Comparison of ENCODE assay signal across 9 cellular contexts in the genomic region with DNA sequence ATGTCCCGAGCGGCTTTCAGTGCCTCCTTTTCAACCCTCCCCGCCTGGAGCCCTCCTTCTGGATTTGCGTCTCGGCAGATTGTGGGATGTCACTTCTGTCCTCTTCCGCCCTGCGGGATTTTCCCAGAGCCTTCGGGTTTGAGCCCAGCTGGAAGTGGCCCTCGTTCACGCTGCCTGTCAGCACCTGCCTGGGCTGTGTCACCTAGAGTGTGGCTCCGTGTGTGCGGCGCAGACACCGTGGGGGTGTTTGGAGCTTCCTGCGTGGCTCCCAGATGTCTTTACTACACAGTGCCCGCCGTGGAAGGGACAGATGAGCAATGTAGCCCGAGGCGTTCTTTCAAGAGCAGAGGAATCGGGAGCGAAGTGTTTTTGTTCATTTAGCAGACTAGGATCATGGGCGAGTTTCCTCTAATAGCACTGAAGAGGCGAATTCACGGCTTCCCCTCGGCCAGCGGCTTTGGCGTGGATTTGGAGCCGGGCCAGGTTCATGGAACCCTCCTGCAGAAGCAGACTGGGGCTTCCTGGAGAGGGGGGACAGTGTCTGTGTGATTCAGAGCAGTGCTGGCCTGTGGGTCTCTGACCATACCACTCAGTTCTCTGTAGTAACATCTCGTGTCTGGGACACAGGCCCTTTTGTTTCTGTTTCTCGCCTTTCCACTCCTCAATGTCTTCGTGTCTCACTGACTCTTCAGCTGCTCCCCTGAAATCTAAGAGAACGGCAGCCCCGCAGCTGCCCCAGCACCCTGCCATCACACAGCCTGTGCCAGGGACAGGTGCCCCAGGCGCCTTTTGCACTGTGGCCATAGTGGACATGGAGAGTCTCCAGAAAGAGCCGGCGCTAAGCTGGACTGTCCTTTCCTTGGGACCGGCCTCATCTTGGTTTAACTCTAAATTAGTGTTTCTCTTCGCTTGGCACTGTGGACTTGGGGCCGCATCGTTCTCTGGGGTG.
DNase-seq lines count a peak whose midpoint lies in the region; ATAC-seq and TF ChIP-seq lines count a peak whose summit lies in the region.
"Had no signal": no experiment of that assay in that cellular context is flagged by ENCODE, and none has a peak within 500 bp of the region (broad histone marks: within the 10 kb centered on the region; RNA-seq: fewer than 3 reads in every experiment).

No MANE protein-coding gene starts in this region.

- H3K27me3 Mint-ChIP-seq in activated CD8-positive, alpha-beta memory T cell treated with anti-CD3 and anti-CD28 coated beads, Interleukin-2, amount 10 ng/mL, durations not matched to agents 7 days and 5 days: no peaks in the 10 kb centered on the region

- H3K27me3 ChIP-seq in transverse colon: no peaks in the 10 kb centered on the region
- H3K27me3 ChIP-seq: adrenal gland had no signal

- no peaks in the 10 kb centered on the region for H3K36me3 Mint-ChIP-seq in activated CD8-positive, alpha-beta memory T cell treated with anti-CD3 and anti-CD28 coated beads, Interleukin-2, amount 10 ng/mL, durations not matched to agents 7 days and 5 days

- in situ Hi-C loops in transverse colon (cut with MboI; ENCODE audit: low pct_ligation_motif_present in 1 of 4, low pct_unique_long_range_greater_than_20kb in 1 of 4, low sequenced_read_pairs in 3 of 4): loop anchor here in 2 of 4 donors (10.0 to 25.0 kb wide), 2 partner anchors 162 to 175 kb away; partner anchors contain the start of gene PLIN3 (in 1 of the 2)

- no peak for TF ChIP-seq EP300 in transverse colon (IDR thresholded peaks at IDR 0.05; ENCODE audit: low read depth)

- no peak overlapping the region for H3K4me3 ChIP-seq in transverse colon
- H3K4me3 ChIP-seq: adrenal gland had no signal

- no peak overlapping the region for H3K4me3 Mint-ChIP-seq in activated CD8-positive, alpha-beta memory T cell treated with anti-CD3 and anti-CD28 coated beads, Interleukin-2, amount 10 ng/mL, durations not matched to agents 7 days and 5 days

- H3K36me3 ChIP-seq in transverse colon: peaks cover 0 to 10% (median 4%) of the 10 kb centered on the region in 4 donors

- no peak for TF ChIP-seq POLR2A in transverse colon (IDR thresholded peaks at IDR 0.05)

- H3K4me1 ChIP-seq in transverse colon: peaks cover 0 to 26% (median 10%) of the 10 kb centered on the region in 4 donors

- intact Hi-C loops in transverse colon (cut with DNase I; ENCODE audit: low total_unique reads): loop anchor here (10.0 kb wide), 1 partner anchor 52 kb away; no protein-coding TSS in a partner anchor

- DNase-seq in NCI-H510A treated with DMSO at 0.1 percent for 48 hours (lab: John Stamatoyannopoulos, UW) (peak; percentile 61), NCI-H510A (lab: John Stamatoyannopoulos, UW) (no peak), cerebellar cortex (ENCODE audit: low spot score) (peak; percentile 61), left kidney (ENCODE audit: low read depth, low spot score) (peak; percentile 14), transverse colon (no peak)
- DNase-seq in activated CD8-positive, alpha-beta memory T cell treated with anti-CD3 and anti-CD28 coated beads, Interleukin-2, amount 10 ng/mL, durations not matched to agents 7 days and 5 days: no peak

- no peak overlapping the region for H3K27ac Mint-ChIP-seq in activated CD8-positive, alpha-beta memory T cell treated with anti-CD3 and anti-CD28 coated beads, Interleukin-2, amount 10 ng/mL, durations not matched to agents 7 days and 5 days

- CTCF ChIA-PET in activated CD8-positive, alpha-beta memory T cell treated with anti-CD3 and anti-CD28 coated beads, Interleukin-2, amount 10 ng/mL, durations not matched to agents 7 days and 5 days (lab: Charles Lee): interaction anchor here (1.0 to 1.6 kb wide), 2 partner anchors 8 to 103 kb away, joined by 3 to 6 read pairs; no protein-coding TSS in a partner anchor

- no peak for ATAC-seq in activated CD8-positive, alpha-beta memory T cell treated with anti-CD3 and anti-CD28 coated beads, Interleukin-2, amount 10 ng/mL, durations not matched to agents 7 days and 5 days
- ATAC-seq in GM19455 (IDR thresholded peaks at IDR 0.05; ENCODE audit: unreplicated experiment): no peak
- no peak for ATAC-seq in GM19395 (IDR thresholded peaks at IDR 0.05; ENCODE audit: unreplicated experiment)

- H3K4me1 Mint-ChIP-seq in activated CD8-positive, alpha-beta memory T cell treated with anti-CD3 and anti-CD28 coated beads, Interleukin-2, amount 10 ng/mL, durations not matched to agents 7 days and 5 days: no peaks in the 10 kb centered on the region

- TF ChIP-seq CTCF in transverse colon (IDR thresholded peaks at IDR 0.05): no peak

- no peaks in the 10 kb centered on the region for H3K9me3 ChIP-seq in transverse colon
- H3K9me3 ChIP-seq: adrenal gland had no signal

- 71 to 89% methylated on average over 4 to 39 of the region's 40 CpGs for WGBS in transverse colon (ENCODE audit: low coverage in 1 of 2), 2 donors

- H3K27ac ChIP-seq in transverse colon: peak overlapping the region in 3 of 4 donors; percentile 20 to 22 (median 21)

- H3K9me3 Mint-ChIP-seq in activated CD8-positive, alpha-beta memory T cell treated with anti-CD3 and anti-CD28 coated beads, Interleukin-2, amount 10 ng/mL, durations not matched to agents 7 days and 5 days (ENCODE audit: low read depth): no peaks in the 10 kb centered on the region

Comparison
In these comparisons a context has a peak if more than half of its experiments do, and no peak if none do; other contexts are left out.
1. DNase-seq: peak in NCI-H510A treated with DMSO at 0.1 percent for 48 hours (single experiment), cerebellar cortex (single experiment) and left kidney (single experiment); none in NCI-H510A (single experiment), transverse colon (single experiment) and activated CD8-positive, alpha-beta memory T cell treated with anti-CD3 and anti-CD28 coated beads, Interleukin-2, amount 10 ng/mL, durations not matched to agents 7 days and 5 days (single experiment).